7 cellular contexts compared by ENCODE assay signal in the genomic region with DNA sequence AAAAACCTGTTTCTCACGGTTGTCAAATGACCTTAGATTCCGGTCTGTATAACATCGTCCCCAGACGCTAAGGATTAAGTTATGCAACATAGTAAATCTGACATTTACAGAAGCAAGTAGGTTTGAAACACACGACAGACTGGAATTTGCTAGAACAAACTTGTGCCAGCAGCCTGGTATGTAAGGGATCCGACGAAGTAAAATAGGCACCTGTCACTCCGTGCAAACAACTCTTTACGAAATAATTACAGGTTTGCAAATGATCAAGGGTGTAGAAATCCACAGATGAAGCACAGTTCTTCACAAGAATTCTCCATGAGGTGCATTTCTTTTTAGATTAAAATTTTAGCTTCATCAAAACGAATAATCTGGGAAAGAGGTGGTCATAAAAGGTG. TPM values are rescaled to one million over a fixed set of nuclear protein-coding genes. Genes with fewer than 3 reads are reported as not detected.
DNase-seq lines count a peak whose midpoint lies in the region; ATAC-seq, FAIRE-seq and TF ChIP-seq lines count a peak whose summit lies in the region.

No MANE protein-coding gene starts in this region.

- DNase-seq in HEK293T (ENCODE audit: extremely low spot score) (no peak), NCI-H146 (lab: John Stamatoyannopoulos, UW) (peak; percentile 64), body of pancreas (peak in 1 of 4 donors; percentile 16), HepG2 (ENCODE audit: low spot score) (peak; percentile 35), thoracic aorta (ENCODE audit: low spot score) (no peak), H4 (ENCODE audit: low spot score) (no peak)

- in situ Hi-C loops in HepG2 (cut with HindIII; ENCODE audit: extremely low pct_ligation_motif_present, low pct_unique_long_range_greater_than_20kb), result no loop called here

- POLR2A ChIA-PET in HEK293T (lab: Yijun Ruan, JAX) (interaction anchor here (1.0 to 1.7 kb wide), 11 partner anchors 9 to 328 kb away, joined by 3 to 14 read pairs (median 4); no protein-coding TSS in a partner anchor), HepG2 (lab: Yijun Ruan, JAX) (interaction anchor here (0.6 to 1.8 kb wide), 6 partner anchors 9 to 368 kb away, joined by 3 to 7 read pairs (median 4); no protein-coding TSS in a partner anchor)

- TF ChIP-seq RAD21 in HepG2 (CRISPR knock-in tag; IDR thresholded peaks at IDR 0.05), result no peak

- peaks cover 27% of the 10 kb centered on the region for H3K79me2 ChIP-seq in HepG2 (ENCODE audit: insufficient read depth, low read length)

- BruUV-seq in HepG2 (replicated peaks; lab: Mats Ljungman, UMichigan), result TSS peak; percentile 70

- TF ChIP-seq POLR2A in body of pancreas (IDR thresholded peaks at IDR 0.05) (no peak), HepG2 (IDR thresholded peaks at IDR 0.05; ENCODE audit: insufficient read depth in 1 of 2, low read depth in 2 of 2, low read length in 2 of 2) (no peak)

- FAIRE-seq in HepG2 (lab: Jason Lieb, UNC), result no peak

- H3K4me3 ChIP-seq in body of pancreas (peak overlapping the region; percentile 73 to 81), HepG2 (replicated peaks in 1 of 3; ENCODE audit: insufficient read depth in 1 of 3, low read depth in 2 of 3, low read length in 3 of 3) (peak overlapping the region; percentile 83 to 94 (median 90)), thoracic aorta (peak overlapping the region; percentile 91)

- CTCF ChIA-PET in HEK293T (lab: Yijun Ruan, JAX) (interaction anchor here (1.0 kb wide), 1 partner anchor 13 kb away, joined by 3 read pairs; no protein-coding TSS in a partner anchor), HepG2 (lab: Yijun Ruan, JAX; ENCODE audit: low intra/inter-chr PET ratio, low total read pairs) (no interaction called here)

- no peaks in the 10 kb centered on the region for H3K27me3 ChIP-seq in body of pancreas
- H3K27me3 ChIP-seq in HepG2 (ENCODE audit: control insufficient read depth in 1 of 2, insufficient read depth in 2 of 2, low read length in 2 of 2), result no peaks in the 10 kb centered on the region; a peak in 1 of 5 replicates
- H3K27me3 ChIP-seq in thoracic aorta (replicated peaks; ENCODE audit: insufficient read depth), result no peaks in the 10 kb centered on the region

- H3K4me2 ChIP-seq in HepG2 (ENCODE audit: low read depth, low read length), result peak overlapping the region; percentile 95

- H3K4me1 ChIP-seq in body of pancreas, result peaks cover 18% of the 10 kb centered on the region
- peaks cover 53% of the 10 kb centered on the region for H3K4me1 ChIP-seq in HepG2 (ENCODE audit: insufficient read depth, low read length)
- peaks cover 12 to 26% of the 10 kb centered on the region in 2 donors for H3K4me1 ChIP-seq in thoracic aorta (ENCODE audit: control insufficient read depth in 1 of 2, low read depth in 2 of 2)

- H3K27ac ChIP-seq in body of pancreas (peak overlapping the region in 3 of 4 donors; percentile 78 to 80 (median 78)), HepG2 (ENCODE audit: extremely low read length, insufficient read depth, low read length) (peak overlapping the region; percentile 86), thoracic aorta (peak overlapping the region in 1 of 2 donors; percentile 59)

- TF ChIP-seq EP300 in HepG2 (IDR thresholded peaks at IDR 0.05; ENCODE audit: low read depth in 2 of 2, low read length in 2 of 2) (no peak), HepG2 (CRISPR knock-in tag; IDR thresholded peaks at IDR 0.05; ENCODE audit: borderline replicate concordance) (no peak)

- intact Hi-C loops in body of pancreas (cut with DNase I), result no loop called here
- intact Hi-C loops in HepG2 (cut with micrococcal nuclease; ENCODE audit: unreplicated experiment), result no loop called here

- ATAC-seq in GM18519 (IDR thresholded peaks at IDR 0.05; ENCODE audit: low FRiP score, unreplicated experiment) (peak; percentile 5), body of pancreas (peak; percentile 8), HepG2 (peak; percentile 18), thoracic aorta (ENCODE audit: insufficient number of reproducible peaks, low FRiP score, low read depth) (no peak)

- 1% methylated on average over 10 of the region's 10 CpGs for WGBS in body of pancreas, 2 donors
- WGBS in HepG2 (ENCODE audit: low lambda C conversion rate), result under 1% methylated on average over 10 of the region's 10 CpGs

- no peak for TF ChIP-seq CTCF in body of pancreas (IDR thresholded peaks at IDR 0.05)
- TF ChIP-seq CTCF in HepG2 (CRISPR knock-in tag; IDR thresholded peaks at IDR 0.05), result no peak
- TF ChIP-seq CTCF in thoracic aorta (IDR thresholded peaks at IDR 0.05), result no peak

- H4K20me1 ChIP-seq in HepG2 (ENCODE audit: insufficient read depth, low read length), result no peaks in the 10 kb centered on the region

- H3K9me3 ChIP-seq in body of pancreas, result no peaks in the 10 kb centered on the region
- no peaks in the 10 kb centered on the region for H3K9me3 ChIP-seq in HepG2 (ENCODE audit: low read length)
- H3K9me3 ChIP-seq in thoracic aorta, result no peaks in the 10 kb centered on the region

- H3K36me3 ChIP-seq in body of pancreas (replicated peaks in 1 of 2; ENCODE audit: insufficient read depth in 1 of 2, low read depth in 2 of 2) (no peaks in the 10 kb centered on the region), HepG2 (replicated peaks in 1 of 2; ENCODE audit: control insufficient read depth in 1 of 2, insufficient read depth in 2 of 2, low read length in 2 of 2) (no peaks in the 10 kb centered on the region), thoracic aorta (no peaks in the 10 kb centered on the region)

- H2AFZ ChIP-seq in HepG2 (ENCODE audit: low read length), result peak overlapping the region; percentile 20

- H3K9ac ChIP-seq in HepG2 (ENCODE audit: insufficient read depth, low read depth, low read length), result peak overlapping the region; percentile 90

TF ChIP-seq in HEK293T, 16 proteins besides CTCF, POLR2A, EP300 and RAD21 (continues in another document):
- no peak for TF ChIP-seq NFRKB (IDR thresholded peaks at IDR 0.05)
- no peak for TF ChIP-seq BHLHE40 (IDR thresholded peaks at IDR 0.05; ENCODE audit: borderline replicate concordance)
- TF ChIP-seq L3MBTL2 (conservative IDR thresholded peaks at IDR 0.05), result 0 out of 2 replicates have a peak, but pooled peaks have one; percentile 9
- no peak for TF ChIP-seq FOXA1 (IDR thresholded peaks at IDR 0.05)
- no peak for TF ChIP-seq HDGF (IDR thresholded peaks at IDR 0.05; ENCODE audit: borderline replicate concordance)
- TF ChIP-seq TARDBP (IDR thresholded peaks at IDR 0.05), result no peak
- no peak for TF ChIP-seq SUZ12 (IDR thresholded peaks at IDR 0.05)
- no peak for TF ChIP-seq FOXK2 (IDR thresholded peaks at IDR 0.05)
- no peak for TF ChIP-seq LEF1 (IDR thresholded peaks at IDR 0.05; ENCODE audit: borderline replicate concordance)
- TF ChIP-seq ELF4 (IDR thresholded peaks at IDR 0.05), result no peak
- TF ChIP-seq FOXM1 (IDR thresholded peaks at IDR 0.05; ENCODE audit: borderline replicate concordance), result no peak

TF ChIP-seq in HepG2, 621 proteins besides CTCF, POLR2A, EP300 and RAD21 (continues in another document):
- TF ChIP-seq, protein P1, sequence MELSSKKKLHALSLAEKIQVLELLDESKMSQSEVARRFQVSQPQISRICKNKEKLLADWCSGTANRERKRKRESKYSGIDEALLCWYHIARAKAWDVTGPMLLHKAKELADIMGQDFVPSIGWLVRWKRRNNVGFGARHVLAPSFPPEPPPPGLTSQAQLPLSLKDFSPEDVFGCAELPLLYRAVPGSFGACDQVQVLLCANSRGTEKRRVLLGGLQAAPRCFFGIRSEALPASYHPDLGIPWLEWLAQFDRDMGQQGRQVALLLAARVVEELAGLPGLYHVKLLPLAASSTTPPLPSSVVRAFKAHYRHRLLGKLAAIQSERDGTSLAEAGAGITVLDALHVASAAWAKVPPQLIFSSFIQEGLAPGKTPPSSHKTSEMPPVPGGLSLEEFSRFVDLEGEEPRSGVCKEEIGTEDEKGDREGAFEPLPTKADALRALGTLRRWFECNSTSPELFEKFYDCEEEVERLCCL (CRISPR knock-in tag; IDR thresholded peaks at IDR 0.05; ENCODE audit: borderline replicate concordance), result no peak
- TF ChIP-seq HES4 (CRISPR knock-in tag; IDR thresholded peaks at IDR 0.05; ENCODE audit: borderline replicate concordance) (no peak), CENPT (CRISPR knock-in tag; IDR thresholded peaks at IDR 0.05; ENCODE audit: low read depth) (no peak), CEBPB (IDR thresholded peaks at IDR 0.05; ENCODE audit: borderline replicate concordance, low read depth, low read length) (peak; percentile 38; the same call in 1 of the 2 replicates)

RNA-seq across cellular contexts. Expression of a gene that starts 0.5 kb away (rescaled TPM):
- total RNA-seq in body of pancreas (10 to 100 TPM; 17.8 to 27.5 TPM), HepG2 (2016; rRNA removed; fragmentation: Illumina TruSeq; extraction: Trizol) (41.9 and 53.5 TPM in 2 replicates), thoracic aorta (10 to 100 TPM; 44.2 to 45.5 TPM)
- 13.8 and 14.3 TPM in 2 replicates for total RNA-seq in HepG2 (2016; cell fraction: cytosol; rRNA removed; fragmentation: Illumina TruSeq; extraction: Trizol; ENCODE audit: low read depth)
- 37.8 and 54.2 TPM in 2 replicates for total RNA-seq in HepG2 (2016; cell fraction: insoluble cytoplasmic fraction; rRNA removed; fragmentation: Illumina TruSeq; extraction: Trizol)
- total RNA-seq in HepG2 (2016; cell fraction: membrane; rRNA removed; fragmentation: Illumina TruSeq; extraction: Trizol), result 36.0 and 36.2 TPM in 2 replicates
- total RNA-seq in HepG2 (2016; cell fraction: nucleus; rRNA removed; fragmentation: Illumina TruSeq; extraction: Trizol), result 20.8 and 22.3 TPM in 2 replicates
- 13.3 and 19.2 TPM in 2 replicates for polyA plus RNA-seq in HepG2 (2011; rRNA removed)
- polyA plus RNA-seq in HepG2 (2011; cell fraction: cytosol; rRNA removed), result 9.1 and 14.4 TPM in 2 replicates
- polyA plus RNA-seq in HepG2 (2011; cell fraction: nucleus; rRNA removed), result 6.2 and 10.1 TPM in 2 replicates
- 24.2 and 29.8 TPM in 2 replicates for polyA plus RNA-seq in HepG2 (2012)
- 20.1 and 24.5 TPM in 2 replicates for polyA plus RNA-seq in HepG2 (2016; cell fraction: cytosol; fragmentation: Illumina TruSeq; extraction: Trizol; ENCODE audit: low read depth)
- polyA plus RNA-seq in HepG2 (2016; cell fraction: insoluble cytoplasmic fraction; fragmentation: Illumina TruSeq; extraction: Trizol; ENCODE audit: low read depth), result 67.1 and 69.6 TPM in 2 replicates
- polyA plus RNA-seq in HepG2 (2016; cell fraction: membrane; fragmentation: Illumina TruSeq; extraction: Trizol; ENCODE audit: low read depth), result 45.5 and 45.8 TPM in 2 replicates
- polyA plus RNA-seq in HepG2 (2016; cell fraction: nucleus; fragmentation: Illumina TruSeq; extraction: Trizol; ENCODE audit: insufficient read depth, low read depth), result 32.3 and 36.1 TPM in 2 replicates
- 3.1 and 8.6 TPM in 2 replicates for polyA minus RNA-seq in HepG2 (2011; rRNA and poly(A)+ RNA removed; ENCODE audit: low replicate concordance)
- 7.5 and 9.3 TPM in 2 replicates for polyA minus RNA-seq in HepG2 (2011; cell fraction: cytosol; rRNA and poly(A)+ RNA removed)
- polyA minus RNA-seq in HepG2 (2011; cell fraction: nucleus; rRNA and poly(A)+ RNA removed), result 16.4 and 23.2 TPM in 2 replicates
- total RNA-seq in H4 (2014; rRNA removed; shearing (Covaris generic)), result 88.9 and 103 TPM in 2 replicates

Comparison
In these comparisons a context has a peak if more than half of its experiments do, and no peak if none do; other contexts are left out.
1. DNase-seq: peak in NCI-H146 (single experiment) and HepG2 (single experiment); none in HEK293T (single experiment), thoracic aorta (single experiment) and H4 (single experiment).
2. Peak in every context shown above with its lines, with median percentiles within 50 percentile points of each other: H3K4me3 ChIP-seq.